In genomic region chr5:34051374-34051980, GRCh38 we compare ENCODE assay signal across 25 cellular contexts. TPM values are rescaled to one million over a fixed set of nuclear protein-coding genes. Genes with fewer than 3 reads are reported as not detected.
A peak's percentile ranks its signal among the peaks of the same experiment; 100 is the strongest.
DNase-seq lines count a peak whose midpoint lies in the region; ATAC-seq and TF ChIP-seq lines count a peak whose summit lies in the region.
"Had no signal": no experiment of that assay in that cellular context is flagged by ENCODE, and none has a peak within 500 bp of the region (broad histone marks: within the 10 kb centered on the region; RNA-seq: fewer than 3 reads in every experiment).

No MANE protein-coding gene starts in this region.

- TF ChIP-seq CTCF in AG10803 (conservative IDR thresholded peaks at IDR 0.05; ENCODE audit: low read length) = no peak
- no peak for TF ChIP-seq CTCF in VCaP (conservative IDR thresholded peaks at IDR 0.05)
- TF ChIP-seq CTCF in fibroblast of mammary gland (conservative IDR thresholded peaks at IDR 0.05; ENCODE audit: control insufficient read depth, insufficient read depth, low read depth, low read length) = no peak
- TF ChIP-seq CTCF in PC-9 (conservative IDR thresholded peaks at IDR 0.05) = no peak

- no peaks in the 10 kb centered on the region for H3K9me2 ChIP-seq in PC-9 (ENCODE audit: insufficient read depth)

- H3K4me3 ChIP-seq in AG10803 (ENCODE audit: low read length) (no peak overlapping the region), fibroblast of mammary gland (ENCODE audit: control insufficient read depth, low read depth, low read length) (no peak overlapping the region), mesenchymal stem cell (ENCODE audit: insufficient read depth in 1 of 2, low read depth in 1 of 2, low read length in 2 of 2) (no peak overlapping the region), PC-9 (no peak overlapping the region)
- H3K4me3 ChIP-seq: BLaER1 treated with 17β-estradiol and CSF1 and Interleukin-3, amounts not matched to agents 10 nM and 100 nM; GM12878 had no signal

- no peaks in the 10 kb centered on the region for H3K79me2 ChIP-seq in PC-9 (ENCODE audit: low read depth)

- H2BK5ac ChIP-seq in mesenchymal stem cell (ENCODE audit: low read depth, low read length, poor library complexity, severe bottlenecking) = no peak overlapping the region

- CTCF ChIA-PET in PC-9 (lab: Charles Lee) = no interaction called here

- H3K36me3 ChIP-seq in mesenchymal stem cell (ENCODE audit: control insufficient read depth in 1 of 2, insufficient read depth in 2 of 2, low read depth in 1 of 2, low read length in 2 of 2) (no peaks in the 10 kb centered on the region), PC-9 (ENCODE audit: low read depth) (no peaks in the 10 kb centered on the region)

- no peak overlapping the region for H4K8ac ChIP-seq in mesenchymal stem cell (ENCODE audit: low read length)

- peak overlapping the region; percentile 64 for H2AK5ac ChIP-seq in mesenchymal stem cell (ENCODE audit: low read length, severe bottlenecking)

- H3K9ac ChIP-seq in mesenchymal stem cell (ENCODE audit: low read length) = peak overlapping the region; percentile 10
- H3K9ac ChIP-seq: BLaER1 treated with 17β-estradiol and CSF1 and Interleukin-3, amounts not matched to agents 10 nM and 100 nM had no signal

- H2BK120ac ChIP-seq in mesenchymal stem cell (ENCODE audit: low read depth, low read length) = no peak overlapping the region

- no peak overlapping the region for H3K14ac ChIP-seq in mesenchymal stem cell (ENCODE audit: low read length in 2 of 2)

- no peak overlapping the region for H4K91ac ChIP-seq in mesenchymal stem cell (ENCODE audit: low read length)

- no peak overlapping the region for H3K4me2 ChIP-seq in mesenchymal stem cell (ENCODE audit: low read length, poor library complexity, severe bottlenecking)
- H3K4me2 ChIP-seq in PC-9 = no peak overlapping the region
- H3K4me2 ChIP-seq: BLaER1 treated with 17β-estradiol and CSF1 and Interleukin-3, amounts not matched to agents 10 nM and 100 nM had no signal

- intact Hi-C loops in PC-9 (cut with micrococcal nuclease; ENCODE audit: unreplicated experiment) = no loop called here

- DNase-seq in AG10803 (ENCODE audit: low read depth) = peak; percentile 59
- DNase-seq in fibroblast of mammary gland (ENCODE audit: low read depth) = peak; percentile 26
- no peak for DNase-seq in mesenchymal stem cell
- DNase-seq in NCI-H1105 (lab: John Stamatoyannopoulos, UW) = no peak
- no peak for DNase-seq in SHP77 treated with DMSO at 0.1 percent for 48 hours (lab: John Stamatoyannopoulos, UW)
- DNase-seq in PC-9 = no peak
- DNase-seq: AML-193; Caco-2; CD4-positive, alpha-beta memory T cell; GOT3; HCEC 1CT; NCI-H1092; NCI-H1436 treated with DMSO at 0.1 percent for 48 hours; NCI-H187 treated with DMSO at 0.1 percent for 48 hours; NCI-H2107; NCI-H524; NCI-H748 treated with DMSO at 0.1 percent for 48 hours; NK-92 treated with Interleukin-12 subunit alpha and Interleukin-12 subunit beta, amount 100 ng/mL, for 24 hours; PC-3; Right ventricle myocardium superior had no signal

- H3K23ac ChIP-seq in mesenchymal stem cell (ENCODE audit: low read length in 2 of 2) = no peak overlapping the region

- POLR2A ChIA-PET in PC-9 (lab: Charles Lee; ENCODE audit: unreplicated experiment) = no interaction called here

- ATAC-seq in HG02840 (IDR thresholded peaks at IDR 0.05; ENCODE audit: low FRiP score, unreplicated experiment) = no peak
- ATAC-seq: GM12878, PC-3 had no signal

- H3F3A ChIP-seq in PC-9 (ENCODE audit: insufficient read depth, low read depth) = no peaks in the 10 kb centered on the region

- H3K18ac ChIP-seq in mesenchymal stem cell (ENCODE audit: low read depth in 1 of 2, low read length in 2 of 2) = no peak overlapping the region

- WGBS in mesenchymal stem cell = 100% methylated on average over 4 of the region's 4 CpGs

- H3K4me1 ChIP-seq in mesenchymal stem cell (ENCODE audit: control insufficient read depth, insufficient read depth, low read depth, low read length) = peaks cover 2% of the 10 kb centered on the region
- H3K4me1 ChIP-seq in PC-9 (replicated peaks; ENCODE audit: insufficient read depth) = no peaks in the 10 kb centered on the region
- H3K4me1 ChIP-seq: Caco-2 had no signal

- H2BK15ac ChIP-seq in mesenchymal stem cell (ENCODE audit: low read depth, poor library complexity, severe bottlenecking) = no peak overlapping the region

- no TSS peak for BruUV-seq in PC-9 (replicated peaks; lab: Mats Ljungman, UMichigan)

- H3K27me3 ChIP-seq in mesenchymal stem cell (ENCODE audit: control insufficient read depth in 1 of 2, insufficient read depth in 1 of 2, low read length in 2 of 2) = no peaks in the 10 kb centered on the region
- no peaks in the 10 kb centered on the region for H3K27me3 ChIP-seq in PC-9 (ENCODE audit: insufficient read depth, low read depth)
- H3K27me3 ChIP-seq: BLaER1 treated with 17β-estradiol and CSF1 and Interleukin-3, amounts not matched to agents 10 nM and 100 nM had no signal

- H3K9me3 ChIP-seq in mesenchymal stem cell (ENCODE audit: control insufficient read depth, low read length) (no peaks in the 10 kb centered on the region), PC-9 (ENCODE audit: insufficient read depth, low read depth) (no peaks in the 10 kb centered on the region)
- H3K9me3 ChIP-seq: BLaER1 treated with 17β-estradiol and CSF1 and Interleukin-3, amounts not matched to agents 10 nM and 100 nM; Caco-2 had no signal

- H3K27ac ChIP-seq in VCaP (peak overlapping the region; percentile 76), mesenchymal stem cell (ENCODE audit: low read length, poor library complexity, severe bottlenecking) (no peak overlapping the region), PC-9 (no peak overlapping the region)
- H3K27ac ChIP-seq: BLaER1 treated with 17β-estradiol and CSF1 and Interleukin-3, amounts not matched to agents 10 nM and 100 nM had no signal

- no peak overlapping the region for H3K4ac ChIP-seq in mesenchymal stem cell (ENCODE audit: low read depth in 1 of 2, low read length in 2 of 2)

- no peaks in the 10 kb centered on the region for H4K20me1 ChIP-seq in PC-9 (ENCODE audit: insufficient read depth)
- H4K20me1 ChIP-seq: BLaER1 treated with 17β-estradiol and CSF1 and Interleukin-3, amounts not matched to agents 10 nM and 100 nM had no signal

- H2AFZ ChIP-seq in mesenchymal stem cell (ENCODE audit: low read depth, low read length) (no peak overlapping the region), PC-9 (no peak overlapping the region)

- no peak overlapping the region for H2BK12ac ChIP-seq in mesenchymal stem cell (ENCODE audit: low read length in 2 of 2)

- no peaks in the 10 kb centered on the region for H3K79me1 ChIP-seq in mesenchymal stem cell (replicated peaks; ENCODE audit: low read length, poor library complexity, severe bottlenecking)

RNA-seq across cellular contexts. Expression of gene C1QTNF3, which starts 8.5 kb away (rescaled TPM):
- polyA plus RNA-seq in mesenchymal stem cell (2013, experiment 1 of 2) = 0.43 TPM
- polyA plus RNA-seq in mesenchymal stem cell (2013, experiment 2 of 2) = 0.36 TPM
- 8.3 and 9.4 TPM in 2 replicates for total RNA-seq in PC-9 (2021)
- total RNA-seq: A172 had no signal

RNA-seq across cellular contexts. Expression of gene AMACR, which starts 43.6 kb away (rescaled TPM):
- 8.2 TPM for polyA plus RNA-seq in mesenchymal stem cell (2013, experiment 1 of 2)
- 8.6 TPM for polyA plus RNA-seq in mesenchymal stem cell (2013, experiment 2 of 2)
- total RNA-seq in PC-9 (2021) = 31.1 and 31.2 TPM in 2 replicates

Comparison
In these comparisons a context has a peak if more than half of its experiments do, and no peak if none do; other contexts are left out.
1. DNase-seq: peak in AG10803 (single experiment) and fibroblast of mammary gland (single experiment); none in mesenchymal stem cell (single experiment), NCI-H1105 (single experiment), SHP77 treated with DMSO at 0.1 percent for 48 hours (single experiment) and PC-9 (0 of 2).